23 cellular contexts compared by ENCODE assay signal in genomic region chr1:91787946-91788345, GRCh38.
DNase-seq lines count a peak whose midpoint lies in the region; ATAC-seq and TF ChIP-seq lines count a peak whose summit lies in the region.
"Had no signal": no experiment of that assay in that cellular context is flagged by ENCODE, and none has a peak within 500 bp of the region (broad histone marks: within the 10 kb centered on the region; RNA-seq: fewer than 3 reads in every experiment).

No MANE protein-coding gene starts in this region.

- no peak overlapping the region for H2BK120ac ChIP-seq in mesenchymal stem cell (ENCODE audit: low read depth, low read length)

- no peaks in the 10 kb centered on the region for H3K27me3 Mint-ChIP-seq in Caco-2 (ENCODE audit: insufficient read depth, unreplicated experiment)
- H3K27me3 Mint-ChIP-seq in effector memory CD8-positive, alpha-beta T cell: no peaks in the 10 kb centered on the region
- H3K27me3 Mint-ChIP-seq: activated naive CD8-positive, alpha-beta T cell treated with anti-CD3 and anti-CD28 coated beads, Interleukin-2, amount 50 U/mL, for 24 hours had no signal

- no peaks in the 10 kb centered on the region for H3K9me3 Mint-ChIP-seq in Caco-2 (ENCODE audit: unreplicated experiment)
- no peaks in the 10 kb centered on the region for H3K9me3 Mint-ChIP-seq in effector memory CD8-positive, alpha-beta T cell
- H3K9me3 Mint-ChIP-seq: activated naive CD8-positive, alpha-beta T cell treated with anti-CD3 and anti-CD28 coated beads, Interleukin-2, amount 50 U/mL, for 24 hours had no signal

- peak overlapping the region in 1 of 2 experiments; percentile 31 for H2BK12ac ChIP-seq in mesenchymal stem cell (ENCODE audit: low read length in 2 of 2)

- H3K9me3 ChIP-seq in Caco-2 (no peaks in the 10 kb centered on the region), mesenchymal stem cell (ENCODE audit: control insufficient read depth, low read length) (no peaks in the 10 kb centered on the region), gastrocnemius medialis (no peaks in the 10 kb centered on the region)
- H3K9me3 ChIP-seq: SK-N-SH, suprapubic skin had no signal

- H3K23ac ChIP-seq in mesenchymal stem cell (ENCODE audit: low read length in 2 of 2): no peak overlapping the region

- H3K4ac ChIP-seq in mesenchymal stem cell (ENCODE audit: low read depth in 1 of 2, low read length in 2 of 2): no peak overlapping the region

- peak overlapping the region in 1 of 2 experiments; percentile 54 for H3K18ac ChIP-seq in mesenchymal stem cell (ENCODE audit: low read depth in 1 of 2, low read length in 2 of 2)

- no peak overlapping the region for H3K4me2 ChIP-seq in mesenchymal stem cell (ENCODE audit: low read length, poor library complexity, severe bottlenecking)
- H3K4me2 ChIP-seq: KMS-11, SK-N-SH had no signal

- POLR2A ChIA-PET in Caco-2 (lab: Charles Lee): no interaction called here

- H3K36me3 Mint-ChIP-seq in Caco-2 (ENCODE audit: insufficient read depth, unreplicated experiment): no peaks in the 10 kb centered on the region
- H3K36me3 Mint-ChIP-seq in effector memory CD8-positive, alpha-beta T cell (ENCODE audit: insufficient read depth): peaks cover 27% of the 10 kb centered on the region

- H4K8ac ChIP-seq in mesenchymal stem cell (ENCODE audit: low read length): no peak overlapping the region

- no peak overlapping the region for H2BK5ac ChIP-seq in mesenchymal stem cell (ENCODE audit: low read depth, low read length, poor library complexity, severe bottlenecking)

- peaks cover 17% of the 10 kb centered on the region for H3K4me1 Mint-ChIP-seq in Caco-2 (ENCODE audit: low read depth, unreplicated experiment)
- H3K4me1 Mint-ChIP-seq in effector memory CD8-positive, alpha-beta T cell (ENCODE audit: low read depth in 2 of 2): peaks cover 45 to 70% of the 10 kb centered on the region in 2 donors

- H3K27ac ChIP-seq in mesenchymal stem cell (ENCODE audit: low read length, poor library complexity, severe bottlenecking) (no peak overlapping the region), gastrocnemius medialis (peak overlapping the region in 3 of 4 donors; percentile 5 to 43 (median 24))
- H3K27ac ChIP-seq: C4-2B, KMS-11, RWPE1, suprapubic skin, VCaP had no signal

- H4K91ac ChIP-seq in mesenchymal stem cell (ENCODE audit: low read length): no peak overlapping the region

- DNase-seq in Caco-2 (no peak), mesenchymal stem cell (no peak), gastrocnemius medialis (no peak), NCI-H748 treated with DMSO at 0.1 percent for 48 hours (lab: John Stamatoyannopoulos, UW) (no peak)
- DNase-seq in effector memory CD8-positive, alpha-beta T cell: no peak
- DNase-seq: activated CD4-positive, alpha-beta T cell treated with anti-CD3 and anti-CD28 coated beads for 4 hours; activated gamma-delta T cell; activated naive CD8-positive, alpha-beta T cell treated with anti-CD3 and anti-CD28 coated beads, Interleukin-2, amount 50 U/mL, for 24 hours; activated T-cell treated with anti-CD3 and anti-CD28 coated beads, Interleukin-2, amount 50 U/mL, for 1 hour; DND-41; HCEC 1CT; NCI-H1417 treated with DMSO at 0.1 percent for 48 hours; NCI-H446 treated with DMSO at 0.1 percent for 48 hours; SK-N-SH had no signal

- no peak for ATAC-seq in effector memory CD8-positive, alpha-beta T cell (replicated peaks)
- no peak for ATAC-seq in gastrocnemius medialis
- ATAC-seq in HG03025 (IDR thresholded peaks at IDR 0.05; ENCODE audit: low FRiP score, unreplicated experiment): no peak
- no peak for ATAC-seq in GM21515 (IDR thresholded peaks at IDR 0.05; ENCODE audit: unreplicated experiment)
- ATAC-seq in HG03460 (IDR thresholded peaks at IDR 0.05; ENCODE audit: unreplicated experiment): no peak
- ATAC-seq: activated naive CD8-positive, alpha-beta T cell treated with anti-CD3 and anti-CD28 coated beads, Interleukin-2, amount 50 U/mL, for 24 hours had no signal

- H3K4me3 Mint-ChIP-seq in Caco-2 (ENCODE audit: unreplicated experiment): no peak overlapping the region
- H3K4me3 Mint-ChIP-seq in effector memory CD8-positive, alpha-beta T cell: peak overlapping the region in 1 of 2 donors; percentile 57
- H3K4me3 Mint-ChIP-seq: activated naive CD8-positive, alpha-beta T cell treated with anti-CD3 and anti-CD28 coated beads, Interleukin-2, amount 50 U/mL, for 24 hours had no signal

- in situ Hi-C loops in gastrocnemius medialis (cut with MboI; ENCODE audit: low sequenced_read_pairs in 4 of 4): no loop called here

- H2AK5ac ChIP-seq in mesenchymal stem cell (ENCODE audit: low read length, severe bottlenecking): no peak overlapping the region

- H3K9ac ChIP-seq in mesenchymal stem cell (ENCODE audit: low read length): peak overlapping the region; percentile 44
- H3K9ac ChIP-seq: KMS-11, SK-N-SH had no signal

- peak overlapping the region; percentile 65 for H3K27ac Mint-ChIP-seq in Caco-2 (ENCODE audit: unreplicated experiment)
- H3K27ac Mint-ChIP-seq in effector memory CD8-positive, alpha-beta T cell: peak overlapping the region; percentile 85 to 88
- H3K27ac Mint-ChIP-seq: activated naive CD8-positive, alpha-beta T cell treated with anti-CD3 and anti-CD28 coated beads, Interleukin-2, amount 50 U/mL, for 24 hours had no signal

- H3K27me3 ChIP-seq in Caco-2 (replicated peaks; ENCODE audit: control insufficient read depth, insufficient read depth, low read length) (no peaks in the 10 kb centered on the region), mesenchymal stem cell (ENCODE audit: control insufficient read depth in 1 of 2, insufficient read depth in 1 of 2, low read length in 2 of 2) (no peaks in the 10 kb centered on the region), gastrocnemius medialis (no peaks in the 10 kb centered on the region)
- H3K27me3 ChIP-seq: suprapubic skin had no signal

- no peak overlapping the region for H2BK15ac ChIP-seq in mesenchymal stem cell (ENCODE audit: low read depth, poor library complexity, severe bottlenecking)

- H2AFZ ChIP-seq in mesenchymal stem cell (ENCODE audit: low read depth, low read length): no peak overlapping the region

- no peak for TF ChIP-seq POLR2A in gastrocnemius medialis (IDR thresholded peaks at IDR 0.05)

- intact Hi-C loops in Caco-2 (cut with micrococcal nuclease; ENCODE audit: unreplicated experiment) (no loop called here), gastrocnemius medialis (cut with DNase I; ENCODE audit: low total_unique reads) (no loop called here)

- BruUV-seq in Caco-2 (replicated peaks; lab: Mats Ljungman, UMichigan): no TSS peak

- CTCF ChIA-PET in Caco-2 (lab: Charles Lee): no interaction called here

- H3K36me3 ChIP-seq in Caco-2 (ENCODE audit: control insufficient read depth, insufficient read depth, low read length) (no peaks in the 10 kb centered on the region), mesenchymal stem cell (ENCODE audit: control insufficient read depth in 1 of 2, insufficient read depth in 2 of 2, low read depth in 1 of 2, low read length in 2 of 2) (peaks cover 0 to 82% of the 10 kb centered on the region in 2 experiments), gastrocnemius medialis (no peaks in the 10 kb centered on the region)
- H3K36me3 ChIP-seq: suprapubic skin had no signal

- H3K79me1 ChIP-seq in mesenchymal stem cell (replicated peaks; ENCODE audit: low read length, poor library complexity, severe bottlenecking): peaks cover 8% of the 10 kb centered on the region

- no peak overlapping the region for H3K14ac ChIP-seq in mesenchymal stem cell (ENCODE audit: low read length in 2 of 2)

- H3K4me1 ChIP-seq in Caco-2: 0 out of 2 replicates have a peak, but pooled peaks cover 5% of the 10 kb centered on the region
- H3K4me1 ChIP-seq in mesenchymal stem cell (ENCODE audit: control insufficient read depth, insufficient read depth, low read depth, low read length): peaks cover 2% of the 10 kb centered on the region
- H3K4me1 ChIP-seq in gastrocnemius medialis: peaks cover 48 to 60% of the 10 kb centered on the region in 2 donors

- TF ChIP-seq CTCF in Caco-2 (IDR thresholded peaks at IDR 0.05; ENCODE audit: insufficient read depth in 1 of 2, low read depth in 1 of 2, low read length in 1 of 2, severe bottlenecking in 1 of 2, unreplicated experiment in 1 of 2): no peak
- TF ChIP-seq CTCF in gastrocnemius medialis (IDR thresholded peaks at IDR 0.05 in 4 of 5, conservative IDR thresholded peaks at IDR 0.05 in 1 of 5): no peak

- WGBS in mesenchymal stem cell: 96% methylated on average over 2 of the region's 2 CpGs

- H3K4me3 ChIP-seq in Caco-2 (ENCODE audit: low read depth, low read length) (no peak overlapping the region), mesenchymal stem cell (ENCODE audit: insufficient read depth in 1 of 2, low read depth in 1 of 2, low read length in 2 of 2) (no peak overlapping the region), gastrocnemius medialis (no peak overlapping the region)
- H3K4me3 ChIP-seq: lung, suprapubic skin had no signal
